ENCODE assay signal across 1 cellular context in genomic region chr16:56919099-56919800, GRCh38.
A peak's percentile ranks its signal among the peaks of the same experiment; 100 is the strongest.
TF ChIP-seq lines count a peak whose summit lies in the region.

No MANE protein-coding gene starts in this region.

TF ChIP-seq in HepG2, 621 proteins besides CTCF, POLR2A, EP300 and RAD21 (continued from another document and continues in another):
- TF ChIP-seq HMGXB3 (CRISPR knock-in tag; IDR thresholded peaks at IDR 0.05; ENCODE audit: borderline replicate concordance): 0 out of 2 replicates have a peak, but pooled peaks have one; percentile 29
- peak; percentile 84 for TF ChIP-seq MYC (CRISPR knock-in tag; IDR thresholded peaks at IDR 0.05; ENCODE audit: borderline replicate concordance)
- TF ChIP-seq, protein P1, sequence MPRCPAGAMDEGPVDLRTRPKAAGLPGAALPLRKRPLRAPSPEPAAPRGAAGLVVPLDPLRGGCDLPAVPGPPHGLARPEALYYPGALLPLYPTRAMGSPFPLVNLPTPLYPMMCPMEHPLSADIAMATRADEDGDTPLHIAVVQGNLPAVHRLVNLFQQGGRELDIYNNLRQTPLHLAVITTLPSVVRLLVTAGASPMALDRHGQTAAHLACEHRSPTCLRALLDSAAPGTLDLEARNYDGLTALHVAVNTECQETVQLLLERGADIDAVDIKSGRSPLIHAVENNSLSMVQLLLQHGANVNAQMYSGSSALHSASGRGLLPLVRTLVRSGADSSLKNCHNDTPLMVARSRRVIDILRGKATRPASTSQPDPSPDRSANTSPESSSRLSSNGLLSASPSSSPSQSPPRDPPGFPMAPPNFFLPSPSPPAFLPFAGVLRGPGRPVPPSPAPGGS (CRISPR knock-in tag; IDR thresholded peaks at IDR 0.05): no peak
- no peak for TF ChIP-seq MXI1 (IDR thresholded peaks at IDR 0.05; ENCODE audit: borderline replicate concordance, low read depth, low read length)
- TF ChIP-seq, protein P2, sequence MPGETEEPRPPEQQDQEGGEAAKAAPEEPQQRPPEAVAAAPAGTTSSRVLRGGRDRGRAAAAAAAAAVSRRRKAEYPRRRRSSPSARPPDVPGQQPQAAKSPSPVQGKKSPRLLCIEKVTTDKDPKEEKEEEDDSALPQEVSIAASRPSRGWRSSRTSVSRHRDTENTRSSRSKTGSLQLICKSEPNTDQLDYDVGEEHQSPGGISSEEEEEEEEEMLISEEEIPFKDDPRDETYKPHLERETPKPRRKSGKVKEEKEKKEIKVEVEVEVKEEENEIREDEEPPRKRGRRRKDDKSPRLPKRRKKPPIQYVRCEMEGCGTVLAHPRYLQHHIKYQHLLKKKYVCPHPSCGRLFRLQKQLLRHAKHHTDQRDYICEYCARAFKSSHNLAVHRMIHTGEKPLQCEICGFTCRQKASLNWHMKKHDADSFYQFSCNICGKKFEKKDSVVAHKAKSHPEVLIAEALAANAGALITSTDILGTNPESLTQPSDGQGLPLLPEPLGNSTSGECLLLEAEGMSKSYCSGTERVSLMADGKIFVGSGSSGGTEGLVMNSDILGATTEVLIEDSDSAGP (CRISPR knock-in tag; IDR thresholded peaks at IDR 0.05; ENCODE audit: borderline replicate concordance): peak; percentile 50; the same call in 1 of the 2 replicates
- no peak for TF ChIP-seq ZNF879 (CRISPR knock-in tag; IDR thresholded peaks at IDR 0.05)
- TF ChIP-seq ZFP36L1 (CRISPR knock-in tag; IDR thresholded peaks at IDR 0.05): peak; percentile 67; the same call in 1 of the 2 replicates
- TF ChIP-seq HNF1A (IDR thresholded peaks at IDR 0.05; ENCODE audit: low read depth): no peak
- TF ChIP-seq HNF1A (CRISPR knock-in tag; IDR thresholded peaks at IDR 0.05; ENCODE audit: borderline replicate concordance): peak; percentile 60; the same call in 1 of the 2 replicates
- no peak for TF ChIP-seq NPAS2 (CRISPR knock-in tag; IDR thresholded peaks at IDR 0.05; ENCODE audit: borderline replicate concordance)
- TF ChIP-seq MIER3 (CRISPR knock-in tag; IDR thresholded peaks at IDR 0.05; ENCODE audit: borderline replicate concordance): peak; percentile 87; the same call in 1 of the 2 replicates
- peak; percentile 70 for TF ChIP-seq ZNF160 (CRISPR knock-in tag; IDR thresholded peaks at IDR 0.05)
- peak; percentile 58; the same call in 1 of the 2 replicates for TF ChIP-seq SIN3A (IDR thresholded peaks at IDR 0.05; ENCODE audit: borderline replicate concordance, low read depth, low read length)
- TF ChIP-seq, protein P3, sequence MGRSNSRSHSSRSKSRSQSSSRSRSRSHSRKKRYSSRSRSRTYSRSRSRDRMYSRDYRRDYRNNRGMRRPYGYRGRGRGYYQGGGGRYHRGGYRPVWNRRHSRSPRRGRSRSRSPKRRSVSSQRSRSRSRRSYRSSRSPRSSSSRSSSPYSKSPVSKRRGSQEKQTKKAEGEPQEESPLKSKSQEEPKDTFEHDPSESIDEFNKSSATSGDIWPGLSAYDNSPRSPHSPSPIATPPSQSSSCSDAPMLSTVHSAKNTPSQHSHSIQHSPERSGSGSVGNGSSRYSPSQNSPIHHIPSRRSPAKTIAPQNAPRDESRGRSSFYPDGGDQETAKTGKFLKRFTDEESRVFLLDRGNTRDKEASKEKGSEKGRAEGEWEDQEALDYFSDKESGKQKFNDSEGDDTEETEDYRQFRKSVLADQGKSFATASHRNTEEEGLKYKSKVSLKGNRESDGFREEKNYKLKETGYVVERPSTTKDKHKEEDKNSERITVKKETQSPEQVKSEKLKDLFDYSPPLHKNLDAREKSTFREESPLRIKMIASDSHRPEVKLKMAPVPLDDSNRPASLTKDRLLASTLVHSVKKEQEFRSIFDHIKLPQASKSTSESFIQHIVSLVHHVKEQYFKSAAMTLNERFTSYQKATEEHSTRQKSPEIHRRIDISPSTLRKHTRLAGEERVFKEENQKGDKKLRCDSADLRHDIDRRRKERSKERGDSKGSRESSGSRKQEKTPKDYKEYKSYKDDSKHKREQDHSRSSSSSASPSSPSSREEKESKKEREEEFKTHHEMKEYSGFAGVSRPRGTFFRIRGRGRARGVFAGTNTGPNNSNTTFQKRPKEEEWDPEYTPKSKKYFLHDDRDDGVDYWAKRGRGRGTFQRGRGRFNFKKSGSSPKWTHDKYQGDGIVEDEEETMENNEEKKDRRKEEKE (IDR thresholded peaks at IDR 0.05): no peak
- TF ChIP-seq MIXL1 (CRISPR knock-in tag; IDR thresholded peaks at IDR 0.05): peak; percentile 86; the same call in 1 of the 2 replicates
- no peak for TF ChIP-seq ZNF567 (CRISPR knock-in tag; IDR thresholded peaks at IDR 0.05; ENCODE audit: borderline replicate concordance)
- no peak for TF ChIP-seq ZNF607 (CRISPR knock-in tag; IDR thresholded peaks at IDR 0.05; ENCODE audit: borderline replicate concordance)
- no peak for TF ChIP-seq PTBP1 (IDR thresholded peaks at IDR 0.05; ENCODE audit: low read depth, low read length, poor library complexity, severe bottlenecking)
- peak; percentile 64; the same call in 1 of the 2 replicates for TF ChIP-seq ZC3H13 (CRISPR knock-in tag; IDR thresholded peaks at IDR 0.05)
- 0 out of 2 replicates have a peak, but pooled peaks have one; percentile 48 for TF ChIP-seq ZBTB2 (CRISPR knock-in tag; IDR thresholded peaks at IDR 0.05; ENCODE audit: low read depth)
- peak; percentile 97 for TF ChIP-seq MTA1 (CRISPR knock-in tag; IDR thresholded peaks at IDR 0.05; ENCODE audit: borderline replicate concordance)
- TF ChIP-seq ZFP37 (CRISPR knock-in tag; IDR thresholded peaks at IDR 0.05; ENCODE audit: borderline replicate concordance): no peak
- no peak; the same call in 1 of the 2 replicates for TF ChIP-seq MEIS2 (CRISPR knock-in tag; IDR thresholded peaks at IDR 0.05)
- no peak for TF ChIP-seq ZNF34 (CRISPR knock-in tag; IDR thresholded peaks at IDR 0.05; ENCODE audit: borderline replicate concordance)
- TF ChIP-seq GATAD1 (CRISPR knock-in tag; IDR thresholded peaks at IDR 0.05): peak; percentile 70
- TF ChIP-seq, protein P4, sequence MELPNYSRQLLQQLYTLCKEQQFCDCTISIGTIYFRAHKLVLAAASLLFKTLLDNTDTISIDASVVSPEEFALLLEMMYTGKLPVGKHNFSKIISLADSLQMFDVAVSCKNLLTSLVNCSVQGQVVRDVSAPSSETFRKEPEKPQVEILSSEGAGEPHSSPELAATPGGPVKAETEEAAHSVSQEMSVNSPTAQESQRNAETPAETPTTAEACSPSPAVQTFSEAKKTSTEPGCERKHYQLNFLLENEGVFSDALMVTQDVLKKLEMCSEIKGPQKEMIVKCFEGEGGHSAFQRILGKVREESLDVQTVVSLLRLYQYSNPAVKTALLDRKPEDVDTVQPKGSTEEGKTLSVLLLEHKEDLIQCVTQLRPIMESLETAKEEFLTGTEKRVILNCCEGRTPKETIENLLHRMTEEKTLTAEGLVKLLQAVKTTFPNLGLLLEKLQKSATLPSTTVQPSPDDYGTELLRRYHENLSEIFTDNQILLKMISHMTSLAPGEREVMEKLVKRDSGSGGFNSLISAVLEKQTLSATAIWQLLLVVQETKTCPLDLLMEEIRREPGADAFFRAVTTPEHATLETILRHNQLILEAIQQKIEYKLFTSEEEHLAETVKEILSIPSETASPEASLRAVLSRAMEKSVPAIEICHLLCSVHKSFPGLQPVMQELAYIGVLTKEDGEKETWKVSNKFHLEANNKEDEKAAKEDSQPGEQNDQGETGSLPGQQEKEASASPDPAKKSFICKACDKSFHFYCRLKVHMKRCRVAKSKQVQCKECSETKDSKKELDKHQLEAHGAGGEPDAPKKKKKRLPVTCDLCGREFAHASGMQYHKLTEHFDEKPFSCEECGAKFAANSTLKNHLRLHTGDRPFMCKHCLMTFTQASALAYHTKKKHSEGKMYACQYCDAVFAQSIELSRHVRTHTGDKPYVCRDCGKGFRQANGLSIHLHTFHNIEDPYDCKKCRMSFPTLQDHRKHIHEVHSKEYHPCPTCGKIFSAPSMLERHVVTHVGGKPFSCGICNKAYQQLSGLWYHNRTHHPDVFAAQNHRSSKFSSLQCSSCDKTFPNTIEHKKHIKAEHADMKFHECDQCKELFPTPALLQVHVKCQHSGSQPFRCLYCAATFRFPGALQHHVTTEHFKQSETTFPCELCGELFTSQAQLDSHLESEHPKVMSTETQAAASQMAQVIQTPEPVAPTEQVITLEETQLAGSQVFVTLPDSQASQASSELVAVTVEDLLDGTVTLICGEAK (IDR thresholded peaks at IDR 0.05): no peak
- TF ChIP-seq, protein P4 (CRISPR knock-in tag; IDR thresholded peaks at IDR 0.05): peak; percentile 68; the same call in 1 of the 2 replicates
- peak; percentile 96 for TF ChIP-seq PPARG (CRISPR knock-in tag; conservative IDR thresholded peaks at IDR 0.05)
